In the genomic region with DNA sequence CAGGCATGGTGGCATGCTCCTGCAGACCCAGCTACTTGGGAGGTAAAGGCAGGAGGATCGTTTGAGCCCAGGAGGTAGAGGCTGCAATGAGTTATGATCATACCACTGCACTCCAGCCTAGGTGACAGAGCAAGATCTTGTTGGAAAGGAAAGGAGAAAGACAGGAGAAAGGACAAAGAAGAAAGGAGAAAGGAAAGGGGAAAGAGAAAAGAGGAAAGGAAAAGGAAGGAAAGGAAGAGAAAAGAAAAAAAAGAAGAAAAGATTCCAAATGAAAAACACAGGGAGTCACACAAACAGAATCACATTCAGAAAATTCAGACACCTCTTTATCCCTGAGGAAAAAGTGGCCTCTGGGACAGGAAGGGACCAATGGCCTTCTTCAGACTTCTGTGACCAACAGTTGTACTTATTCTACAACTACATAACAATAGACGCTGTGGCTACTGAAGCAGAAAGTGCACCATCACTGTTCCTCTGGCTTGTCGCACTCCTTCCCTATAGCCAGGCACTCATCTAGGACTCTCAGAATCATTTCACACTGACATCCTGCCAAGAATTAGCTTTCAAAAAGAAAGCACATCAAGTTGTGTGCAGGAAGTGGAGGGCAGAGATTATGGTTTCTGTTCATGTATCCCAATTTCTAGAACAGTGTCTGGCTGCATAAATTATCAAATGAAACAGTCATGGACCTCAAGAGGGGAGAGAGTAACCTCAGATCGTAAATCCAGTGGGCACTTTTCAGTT, we compare ENCODE assay signal across 1 cellular context.
TF ChIP-seq lines count a peak whose summit lies in the region.

No MANE protein-coding gene starts in this region.

TF ChIP-seq in K562, 482 proteins besides CTCF, POLR2A, EP300 and RAD21 (continued from another document and continues in another):
- TF ChIP-seq, protein P1, sequence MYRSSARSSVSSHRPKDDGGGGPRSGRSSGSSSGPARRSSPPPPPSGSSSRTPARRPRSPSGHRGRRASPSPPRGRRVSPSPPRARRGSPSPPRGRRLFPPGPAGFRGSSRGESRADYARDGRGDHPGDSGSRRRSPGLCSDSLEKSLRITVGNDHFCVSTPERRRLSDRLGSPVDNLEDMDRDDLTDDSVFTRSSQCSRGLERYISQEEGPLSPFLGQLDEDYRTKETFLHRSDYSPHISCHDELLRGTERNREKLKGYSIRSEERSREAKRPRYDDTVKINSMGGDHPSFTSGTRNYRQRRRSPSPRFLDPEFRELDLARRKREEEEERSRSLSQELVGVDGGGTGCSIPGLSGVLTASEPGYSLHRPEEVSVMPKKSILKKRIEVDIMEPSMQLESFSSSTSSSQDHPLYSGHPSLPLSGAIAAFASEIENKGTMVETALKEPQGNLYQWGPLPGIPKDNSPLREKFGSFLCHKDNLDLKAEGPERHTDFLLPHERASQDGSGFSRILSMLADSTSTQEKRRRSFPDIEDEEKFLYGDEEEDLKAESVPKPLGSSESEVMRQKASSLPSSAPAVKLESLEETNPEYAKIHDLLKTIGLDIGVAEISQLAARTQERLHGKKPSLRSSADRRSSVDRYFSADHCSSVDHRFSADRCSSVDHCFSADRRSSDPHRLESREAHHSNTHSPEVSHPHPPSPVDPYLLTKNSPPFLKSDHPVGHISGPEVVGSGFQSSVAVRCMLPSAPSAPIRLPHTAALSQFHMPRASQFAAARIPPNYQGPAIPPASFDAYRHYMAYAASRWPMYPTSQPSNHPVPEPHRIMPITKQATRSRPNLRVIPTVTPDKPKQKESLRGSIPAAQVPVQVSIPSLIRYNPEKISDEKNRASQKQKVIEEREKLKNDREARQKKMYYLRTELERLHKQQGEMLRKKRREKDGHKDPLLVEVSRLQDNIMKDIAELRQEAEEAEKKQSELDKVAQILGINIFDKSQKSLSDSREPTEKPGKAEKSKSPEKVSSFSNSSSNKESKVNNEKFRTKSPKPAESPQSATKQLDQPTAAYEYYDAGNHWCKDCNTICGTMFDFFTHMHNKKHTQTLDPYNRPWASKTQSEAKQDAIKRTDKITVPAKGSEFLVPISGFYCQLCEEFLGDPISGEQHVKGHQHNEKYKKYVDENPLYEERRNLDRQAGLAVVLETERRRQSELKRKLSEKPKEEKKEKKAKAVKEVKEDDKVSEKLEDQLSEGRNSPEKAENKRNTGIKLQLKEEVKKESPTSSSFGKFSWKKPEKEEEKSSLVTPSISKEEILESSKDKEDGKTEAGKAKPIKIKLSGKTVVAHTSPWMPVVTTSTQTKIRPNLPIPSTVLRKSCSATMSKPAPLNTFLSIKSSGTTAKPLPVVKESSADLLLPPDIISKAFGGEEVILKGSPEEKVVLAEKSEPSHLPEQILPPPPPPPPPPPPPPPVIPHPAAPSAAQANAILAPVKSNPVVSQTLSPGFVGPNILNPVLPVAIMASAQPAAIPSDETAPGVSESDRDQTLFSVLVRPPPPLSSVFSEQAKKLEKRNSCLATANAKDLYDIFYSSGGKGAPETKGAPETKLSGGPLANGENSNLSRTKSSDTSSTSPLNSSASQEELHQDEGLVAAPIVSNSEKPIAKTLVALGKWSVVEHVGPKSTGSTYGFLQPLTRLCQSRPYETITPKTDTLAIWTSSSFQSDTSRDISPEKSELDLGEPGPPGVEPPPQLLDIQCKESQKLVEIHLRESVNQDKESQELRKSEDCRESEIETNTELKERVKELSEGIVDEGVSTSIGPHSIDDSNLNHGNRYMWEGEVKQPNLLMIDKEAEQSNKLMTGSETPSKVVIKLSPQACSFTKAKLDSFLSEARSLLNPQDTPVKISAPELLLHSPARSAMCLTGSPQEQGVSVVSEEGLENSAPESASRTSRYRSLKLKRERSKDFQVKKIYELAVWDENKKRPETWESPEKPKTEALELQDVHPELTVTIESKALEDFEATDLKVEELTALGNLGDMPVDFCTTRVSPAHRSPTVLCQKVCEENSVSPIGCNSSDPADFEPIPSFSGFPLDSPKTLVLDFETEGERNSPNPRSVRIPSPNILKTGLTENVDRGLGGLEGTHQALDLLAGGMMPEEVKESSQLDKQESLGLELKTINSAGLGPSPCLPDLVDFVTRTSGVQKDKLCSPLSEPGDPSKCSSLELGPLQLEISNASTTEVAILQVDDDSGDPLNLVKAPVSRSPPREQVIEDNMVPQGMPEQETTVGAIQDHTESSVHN (IDR thresholded peaks at IDR 0.05; ENCODE audit: borderline replicate concordance in 1 of 2, low read depth in 1 of 2): no peak
- TF ChIP-seq, protein P2, sequence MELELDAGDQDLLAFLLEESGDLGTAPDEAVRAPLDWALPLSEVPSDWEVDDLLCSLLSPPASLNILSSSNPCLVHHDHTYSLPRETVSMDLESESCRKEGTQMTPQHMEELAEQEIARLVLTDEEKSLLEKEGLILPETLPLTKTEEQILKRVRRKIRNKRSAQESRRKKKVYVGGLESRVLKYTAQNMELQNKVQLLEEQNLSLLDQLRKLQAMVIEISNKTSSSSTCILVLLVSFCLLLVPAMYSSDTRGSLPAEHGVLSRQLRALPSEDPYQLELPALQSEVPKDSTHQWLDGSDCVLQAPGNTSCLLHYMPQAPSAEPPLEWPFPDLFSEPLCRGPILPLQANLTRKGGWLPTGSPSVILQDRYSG (tag; conservative IDR thresholded peaks at IDR 0.05; ENCODE audit: low read depth): no peak
- TF ChIP-seq FOS (IDR thresholded peaks at IDR 0.05; ENCODE audit: extremely low read depth, insufficient read length): no peak
- no peak for TF ChIP-seq BRD4 (IDR thresholded peaks at IDR 0.05)
- TF ChIP-seq, protein P3, sequence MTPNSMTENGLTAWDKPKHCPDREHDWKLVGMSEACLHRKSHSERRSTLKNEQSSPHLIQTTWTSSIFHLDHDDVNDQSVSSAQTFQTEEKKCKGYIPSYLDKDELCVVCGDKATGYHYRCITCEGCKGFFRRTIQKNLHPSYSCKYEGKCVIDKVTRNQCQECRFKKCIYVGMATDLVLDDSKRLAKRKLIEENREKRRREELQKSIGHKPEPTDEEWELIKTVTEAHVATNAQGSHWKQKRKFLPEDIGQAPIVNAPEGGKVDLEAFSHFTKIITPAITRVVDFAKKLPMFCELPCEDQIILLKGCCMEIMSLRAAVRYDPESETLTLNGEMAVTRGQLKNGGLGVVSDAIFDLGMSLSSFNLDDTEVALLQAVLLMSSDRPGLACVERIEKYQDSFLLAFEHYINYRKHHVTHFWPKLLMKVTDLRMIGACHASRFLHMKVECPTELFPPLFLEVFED (CRISPR knock-in tag; conservative IDR thresholded peaks at IDR 0.05): no peak
- no peak for TF ChIP-seq FOXO4 (CRISPR knock-in tag; IDR thresholded peaks at IDR 0.05)
- TF ChIP-seq ZC3H4 (CRISPR knock-in tag; IDR thresholded peaks at IDR 0.05; ENCODE audit: borderline replicate concordance): no peak
- TF ChIP-seq ZBTB8A (IDR thresholded peaks at IDR 0.05; ENCODE audit: partially characterized antibody): no peak
- TF ChIP-seq SNRNP70 (optimal IDR thresholded peaks at IDR 0.05; ENCODE audit: low read depth, low read length): no peak
- TF ChIP-seq CHD7 (IDR thresholded peaks at IDR 0.05; ENCODE audit: low read depth, low read length): no peak
- no peak for TF ChIP-seq NFIC (IDR thresholded peaks at IDR 0.05)
- TF ChIP-seq CBX1 (IDR thresholded peaks at IDR 0.05; ENCODE audit: low read depth): no peak
- TF ChIP-seq RBM39 (optimal IDR thresholded peaks at IDR 0.05; ENCODE audit: low read depth, low read length): no peak
- TF ChIP-seq, protein P4, sequence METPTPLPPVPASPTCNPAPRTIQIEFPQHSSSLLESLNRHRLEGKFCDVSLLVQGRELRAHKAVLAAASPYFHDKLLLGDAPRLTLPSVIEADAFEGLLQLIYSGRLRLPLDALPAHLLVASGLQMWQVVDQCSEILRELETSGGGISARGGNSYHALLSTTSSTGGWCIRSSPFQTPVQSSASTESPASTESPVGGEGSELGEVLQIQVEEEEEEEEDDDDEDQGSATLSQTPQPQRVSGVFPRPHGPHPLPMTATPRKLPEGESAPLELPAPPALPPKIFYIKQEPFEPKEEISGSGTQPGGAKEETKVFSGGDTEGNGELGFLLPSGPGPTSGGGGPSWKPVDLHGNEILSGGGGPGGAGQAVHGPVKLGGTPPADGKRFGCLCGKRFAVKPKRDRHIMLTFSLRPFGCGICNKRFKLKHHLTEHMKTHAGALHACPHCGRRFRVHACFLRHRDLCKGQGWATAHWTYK (CRISPR knock-in tag; IDR thresholded peaks at IDR 0.05): no peak
- no peak for TF ChIP-seq PURB (CRISPR knock-in tag; IDR thresholded peaks at IDR 0.05; ENCODE audit: low read depth)
- peak; percentile 53; the same call in 1 of the 2 replicates for TF ChIP-seq C11orf30 (IDR thresholded peaks at IDR 0.05; ENCODE audit: low read depth)
